ENCODE assay signal across 8 cellular contexts in genomic region chr17:19378416-19379293, GRCh38. TPM values are rescaled to one million over a fixed set of nuclear protein-coding genes. Genes with fewer than 3 reads are reported as not detected.
DNase-seq lines count a peak whose midpoint lies in the region; ATAC-seq and TF ChIP-seq lines count a peak whose summit lies in the region.

MAPK7 (plus strand) TSS chr17:19378498; CDS start chr17:19378901, 403 bp downstream.

- no peak for TF ChIP-seq POLR2A in spleen (IDR thresholded peaks at IDR 0.05)

- H3K36me3 ChIP-seq in iPS-20b (ENCODE audit: insufficient read depth, low read depth, low read length) = peaks cover 42% of the 10 kb centered on the region
- peaks cover 4 to 47% (median 39%) of the 10 kb centered on the region in 6 donors for H3K36me3 ChIP-seq in spleen

- H3K27me3 ChIP-seq in iPS-20b (ENCODE audit: insufficient read depth, low read length) (no peaks in the 10 kb centered on the region), spleen (replicated peaks in 1 of 7) (no peaks in the 10 kb centered on the region)

- DNase-seq in astrocyte of the cerebellum (ENCODE audit: low read depth) (no peak), spleen (no peak), SW 1271 (lab: John Stamatoyannopoulos, UW) (no peak), NOMO-1 treated with DMSO at 0.1 percent for 48 hours (lab: John Stamatoyannopoulos, UW; ENCODE audit: unreplicated experiment) (no peak), D341Med (ENCODE audit: low spot score) (no peak)

- H3K4me1 ChIP-seq in iPS-20b (ENCODE audit: insufficient read depth, low read length) (no peaks in the 10 kb centered on the region; the same call in 1 of the 2 replicates), spleen (peaks cover 7 to 74% (median 34%) of the 10 kb centered on the region in 6 donors)

- in situ Hi-C loops in astrocyte of the cerebellum (cut with HindIII; ENCODE audit: low sequenced_read_pairs) = no loop called here

- intact Hi-C loops in spleen (cut with DNase I; ENCODE audit: low total_unique reads) = no loop called here

- no peaks in the 10 kb centered on the region for H3K9me3 ChIP-seq in iPS-20b (ENCODE audit: insufficient read depth, low read depth, low read length)
- H3K9me3 ChIP-seq in spleen = no peaks in the 10 kb centered on the region

- WGBS in spleen, 5 donors = 3 to 22% (median 18%) methylated on average over 27 to 68 of the region's 68 CpGs

- H3K27ac ChIP-seq in iPS-20b (ENCODE audit: low read length) (peak within 1 kb of the TSS; percentile 63), spleen (peak within 1 kb of the TSS; percentile 96 to 98 (median 98))

- H3K4me3 ChIP-seq in astrocyte of the cerebellum (ENCODE audit: low read depth, low read length) = peak within 1 kb of the TSS; percentile 74
- peak within 1 kb of the TSS; percentile 78 for H3K4me3 ChIP-seq in iPS-20b (ENCODE audit: low read length)
- H3K4me3 ChIP-seq in spleen = peak within 1 kb of the TSS; percentile 71 to 93 (median 88)

- ATAC-seq in GM19395 (IDR thresholded peaks at IDR 0.05; ENCODE audit: unreplicated experiment) (peak; percentile 9), HG03354 (IDR thresholded peaks at IDR 0.05; ENCODE audit: poor library complexity, severe bottlenecking, unreplicated experiment) (peak; percentile 12)

- TF ChIP-seq CTCF in astrocyte of the cerebellum (IDR thresholded peaks at IDR 0.05; ENCODE audit: low read depth, low read length, missing control alignments) (no peak), spleen (IDR thresholded peaks at IDR 0.05 in 8 of 11, conservative IDR thresholded peaks at IDR 0.05 in 3 of 11) (peak in 1 of 11 experiments; percentile 4)

- peak within 1 kb of the TSS; percentile 85 for H3K9ac ChIP-seq in iPS-20b (ENCODE audit: low read depth, low read length)

RNA-seq across cellular contexts. Expression of gene MAPK7, which starts in this region (rescaled TPM):
- total RNA-seq in spleen = 10 to 100 TPM; 23.1 to 56.2 (median 34.4) TPM
- polyA plus RNA-seq in spleen = 10 to 100 TPM in 1 of 3 donors, 1 to 10 TPM in 2; 5.7 to 15.1 (median 6.9) TPM
